Comparison of ENCODE assay signal across 22 cellular contexts in the genomic region with DNA sequence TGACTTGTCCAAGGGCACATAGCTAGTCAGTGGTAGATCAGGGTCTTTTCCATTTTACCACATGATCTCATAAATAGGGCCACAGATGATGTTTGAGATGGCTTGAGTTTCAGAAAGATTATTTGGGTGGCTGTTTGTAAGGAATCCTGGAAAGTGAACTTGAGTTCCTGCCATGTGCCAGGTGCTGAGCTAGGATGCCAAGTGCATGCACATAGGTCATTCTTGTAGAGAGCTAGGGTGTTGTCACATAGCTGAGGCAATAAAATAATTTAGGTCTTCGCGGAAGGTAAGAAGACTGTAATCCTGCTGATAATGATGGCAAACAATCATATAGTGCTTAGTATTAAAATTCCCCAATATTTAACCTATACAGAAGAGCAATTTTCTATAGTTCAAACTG.
DNase-seq lines count a peak whose midpoint lies in the region; ATAC-seq, FAIRE-seq and TF ChIP-seq lines count a peak whose summit lies in the region.
"Had no signal": no experiment of that assay in that cellular context is flagged by ENCODE, and none has a peak within 500 bp of the region (broad histone marks: within the 10 kb centered on the region; RNA-seq: fewer than 3 reads in every experiment).

No MANE protein-coding gene starts in this region.

- TF ChIP-seq CTCF in Peyer's patch (IDR thresholded peaks at IDR 0.05), result no peak
- TF ChIP-seq CTCF in GM10266 (IDR thresholded peaks at IDR 0.05; ENCODE audit: control insufficient read depth, insufficient read depth, low read depth, missing control alignments), result no peak

- H3K27ac ChIP-seq in Peyer's patch (peak overlapping the region in 1 of 4 donors; percentile 56), small intestine (ENCODE audit: low read depth in 1 of 2, low read length in 1 of 2) (peak overlapping the region in 1 of 2 donors; percentile 14)
- H3K27ac ChIP-seq: 22Rv1, BLaER1, C4-2B, GM23248 had no signal

- H3K36me3 ChIP-seq in Peyer's patch (no peaks in the 10 kb centered on the region), small intestine (ENCODE audit: control insufficient read depth in 2 of 2, insufficient read depth in 2 of 2, low read length in 2 of 2) (no peaks in the 10 kb centered on the region)
- H3K36me3 ChIP-seq: BLaER1 had no signal

- H3K9me3 ChIP-seq in Peyer's patch (no peaks in the 10 kb centered on the region), small intestine (ENCODE audit: control insufficient read depth, low read depth) (no peaks in the 10 kb centered on the region)
- H3K9me3 ChIP-seq: BLaER1, Caco-2 had no signal

- ATAC-seq in left colon, result peak; percentile 96
- no peak for ATAC-seq in HG03521 (IDR thresholded peaks at IDR 0.05; ENCODE audit: unreplicated experiment)
- ATAC-seq: CD8-positive, alpha-beta T cell; GM12878 had no signal

- H3K27me3 ChIP-seq in Peyer's patch (no peaks in the 10 kb centered on the region), small intestine (ENCODE audit: control insufficient read depth in 2 of 2, insufficient read depth in 2 of 2, low read length in 2 of 2) (no peaks in the 10 kb centered on the region)
- H3K27me3 ChIP-seq: BLaER1 had no signal

- FAIRE-seq in small intestine (lab: Jason Lieb, UNC), result no peak
- FAIRE-seq: A204.1, G401.6, GM12878, GM19239, H1 had no signal

- TF ChIP-seq POLR2A in Peyer's patch (IDR thresholded peaks at IDR 0.05), result no peak

- intact Hi-C loops in left colon (cut with DNase I, micrococcal nuclease), result no loop called here

- 19 to 64% (median 43%) methylated on average over 2 of the region's 2 CpGs for WGBS in small intestine, 3 donors

- DNase-seq in Peyer's patch (peak in 2 of 3 donors; percentile 47 to 67), left colon (peak; percentile 46 to 67), small intestine (peak; percentile 86), ecto neural progenitor cell (ENCODE audit: low spot score) (no peak), GM10266 (ENCODE audit: extremely low spot score) (no peak)
- DNase-seq: Caco-2; CD4-positive, CD25-positive, alpha-beta regulatory T cell; CD8-positive, alpha-beta T cell; DMS153; DND-41; GM23248; H7; HCEC 1CT had no signal

- H3K4me3 ChIP-seq in Peyer's patch (no peak overlapping the region), small intestine (ENCODE audit: low read depth in 1 of 2, low read length in 2 of 2) (no peak overlapping the region)
- H3K4me3 ChIP-seq: BLaER1, GM12878, GM23248 had no signal

- H3K4me1 ChIP-seq in Peyer's patch, result no peaks in the 10 kb centered on the region
- H3K4me1 ChIP-seq in small intestine (ENCODE audit: control insufficient read depth in 2 of 2, insufficient read depth in 1 of 2, low read depth in 1 of 2, low read length in 1 of 2), result peaks cover 2 to 5% of the 10 kb centered on the region in 2 donors
- H3K4me1 ChIP-seq: BLaER1 had no signal

Comparison
In these comparisons a context has a peak if more than half of its experiments do, and no peak if none do; other contexts are left out.
1. DNase-seq: peak in Peyer's patch (2 of 3), left colon (2 of 2) and small intestine (single experiment); none in ecto neural progenitor cell (single experiment) and GM10266 (single experiment).